ENCODE assay signal across 22 cellular contexts in the genomic region with DNA sequence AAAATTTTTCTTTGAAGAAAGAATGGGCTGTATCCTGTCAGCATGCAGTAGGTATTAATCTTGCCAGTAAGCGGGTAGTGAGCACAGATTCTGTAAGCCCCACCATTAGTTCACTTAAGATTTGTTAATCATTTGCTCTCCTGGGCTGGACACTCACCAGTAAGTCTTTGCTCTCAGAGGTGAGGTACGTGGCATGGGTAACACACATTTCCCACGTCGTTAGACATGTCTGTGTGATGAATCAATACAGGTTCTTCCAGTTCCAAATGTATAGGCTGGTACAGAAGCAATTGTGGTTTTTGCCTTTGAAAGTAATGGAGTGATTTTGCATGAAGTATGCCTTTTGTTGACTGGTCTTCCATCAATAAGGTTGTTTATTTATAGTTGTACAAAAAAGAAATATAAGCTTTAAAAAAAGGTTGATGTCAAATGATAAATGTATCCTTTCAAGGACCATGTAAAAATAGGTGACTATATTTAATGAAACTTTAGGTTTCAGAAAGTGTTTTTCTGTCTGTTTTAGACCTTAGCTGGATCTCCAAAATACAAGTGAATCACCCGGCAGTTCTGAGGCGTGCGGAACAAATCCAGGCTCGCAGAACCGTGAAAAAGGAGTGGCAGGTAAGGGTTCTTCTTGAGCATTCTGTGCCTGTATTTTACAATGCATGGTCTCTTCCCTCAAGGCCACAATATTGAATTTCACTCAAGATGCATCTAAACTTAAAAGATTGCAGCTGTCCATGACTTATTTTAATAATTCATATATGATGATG. TPM values are rescaled to one million over a fixed set of nuclear protein-coding genes. Genes with fewer than 3 reads are reported as not detected.
DNase-seq lines count a peak whose midpoint lies in the region; ATAC-seq and TF ChIP-seq lines count a peak whose summit lies in the region.
"Had no signal": no experiment of that assay in that cellular context is flagged by ENCODE, and none has a peak within 500 bp of the region (broad histone marks: within the 10 kb centered on the region; RNA-seq: fewer than 3 reads in every experiment).

No MANE protein-coding gene starts in this region.

- peak overlapping the region; percentile 96 for H3K27ac ChIP-seq in epithelial cell of prostate
- H3K27ac ChIP-seq in aorta (ENCODE audit: low read depth in 1 of 2, low read length in 2 of 2), result no peak overlapping the region
- H3K27ac ChIP-seq: KMS-11, transverse colon had no signal

- no peaks in the 10 kb centered on the region for H3K9me3 Mint-ChIP-seq in CD14-positive monocyte
- H3K9me3 Mint-ChIP-seq: activated naive CD4-positive, alpha-beta T cell treated with anti-CD3 and anti-CD28 coated beads for 36 hours; HFFc6; stimulated activated effector memory CD8-positive, alpha-beta T cell treated with anti-CD3 and anti-CD28 coated beads, Interleukin-12 subunit alpha, Interleukin-12 subunit beta, amount 100 ng/mL, for 72 hours had no signal

- H3K4me1 ChIP-seq in aorta (ENCODE audit: control insufficient read depth in 1 of 2, insufficient read depth in 2 of 2, low read length in 2 of 2), result no peaks in the 10 kb centered on the region
- H3K4me1 ChIP-seq: transverse colon had no signal

- H3K27me3 ChIP-seq in aorta (ENCODE audit: control insufficient read depth in 1 of 2, insufficient read depth in 2 of 2, low read length in 1 of 2), result no peaks in the 10 kb centered on the region
- H3K27me3 ChIP-seq: transverse colon had no signal

- H3K4me3 Mint-ChIP-seq in CD14-positive monocyte, result no peak overlapping the region
- H3K4me3 Mint-ChIP-seq: activated naive CD4-positive, alpha-beta T cell treated with anti-CD3 and anti-CD28 coated beads for 36 hours; B cell; HFFc6; stimulated activated effector memory CD8-positive, alpha-beta T cell treated with anti-CD3 and anti-CD28 coated beads, Interleukin-12 subunit alpha, Interleukin-12 subunit beta, amount 100 ng/mL, for 72 hours had no signal

- peaks cover 0 to 2% (median 0%) of the 10 kb centered on the region in 3 donors for H3K27me3 Mint-ChIP-seq in CD14-positive monocyte (ENCODE audit: low read depth in 3 of 3)
- H3K27me3 Mint-ChIP-seq: B cell had no signal

- intact Hi-C loops in CD14-positive monocyte (cut with micrococcal nuclease), result no loop called here
- intact Hi-C loops in aorta (cut with DNase I), result no loop called here

- H3K4me1 Mint-ChIP-seq in CD14-positive monocyte, result no peaks in the 10 kb centered on the region
- H3K4me1 Mint-ChIP-seq: stimulated activated effector memory CD8-positive, alpha-beta T cell treated with anti-CD3 and anti-CD28 coated beads, Interleukin-12 subunit alpha, Interleukin-12 subunit beta, amount 100 ng/mL, for 72 hours had no signal

- ATAC-seq in aorta (ENCODE audit: low FRiP score), result no peak
- ATAC-seq: activated CD4-positive, CD25-positive, alpha-beta regulatory T cell treated with anti-CD3 and anti-CD28 coated beads, Interleukin-2, amount 50 U/mL, for 24 hours; Right ventricle myocardium inferior; stimulated activated effector memory CD8-positive, alpha-beta T cell treated with anti-CD3 and anti-CD28 coated beads, Interleukin-12 subunit alpha, Interleukin-12 subunit beta, amount 100 ng/mL, for 72 hours had no signal

- TF ChIP-seq CTCF in CD14-positive monocyte (IDR thresholded peaks at IDR 0.05), result no peak

- no peaks in the 10 kb centered on the region for H3K9me3 ChIP-seq in aorta (ENCODE audit: control insufficient read depth, low read length)
- H3K9me3 ChIP-seq: transverse colon had no signal

- H3K36me3 Mint-ChIP-seq in CD14-positive monocyte, result peaks cover 38 to 50% of the 10 kb centered on the region in 2 donors

- 95 to 96% methylated on average over 9 of the region's 9 CpGs for WGBS in aorta, 2 donors

- no peak overlapping the region for H3K4me3 ChIP-seq in aorta (ENCODE audit: low read length in 2 of 2)
- H3K4me3 ChIP-seq: transverse colon had no signal

- H3K36me3 ChIP-seq in aorta (ENCODE audit: control insufficient read depth in 1 of 2, insufficient read depth in 2 of 2, low read length in 1 of 2), result peaks cover 3% of the 10 kb centered on the region in 2 donors

- H3K27ac Mint-ChIP-seq in CD14-positive monocyte, result no peak overlapping the region
- H3K27ac Mint-ChIP-seq: activated naive CD4-positive, alpha-beta T cell treated with anti-CD3 and anti-CD28 coated beads for 36 hours; B cell; HFFc6; stimulated activated effector memory CD8-positive, alpha-beta T cell treated with anti-CD3 and anti-CD28 coated beads, Interleukin-12 subunit alpha, Interleukin-12 subunit beta, amount 100 ng/mL, for 72 hours had no signal

- DNase-seq in DMS53 (lab: John Stamatoyannopoulos, UW) (peak; percentile 91), LoVo (ENCODE audit: low spot score) (peak; percentile 65), epithelial cell of prostate (ENCODE audit: low read depth, low spot score) (peak; percentile 99), mucosa of gallbladder (ENCODE audit: low spot score) (peak; percentile 32), CD14-positive monocyte (ENCODE audit: low spot score) (no peak), HuH-7 (ENCODE audit: low spot score) (no peak), aorta (no peak), NCI-H2029 (lab: John Stamatoyannopoulos, UW) (no peak)
- DNase-seq: activated naive CD4-positive, alpha-beta T cell treated with anti-CD3 and anti-CD28 coated beads for 36 hours; effector CD8-positive, alpha-beta T cell; EL; foreskin fibroblast; HFFc6; NCI-H1436 treated with DMSO at 0.1 percent for 48 hours; nucleus accumbens; T-helper 2 cell; transverse colon had no signal

RNA-seq across cellular contexts. Expression of a gene that starts 45.5 kb away (rescaled TPM):
- total RNA-seq in mucosa of gallbladder, result 34.4 TPM
- polyA plus RNA-seq in CD14-positive monocyte, result 10 to 100 TPM; 83.6 to 84.2 TPM
- total RNA-seq in aorta, result 10 to 100 TPM; 22.4 to 25.0 TPM
- 10 to 100 TPM; 15.5 to 57.2 TPM for polyA plus RNA-seq in aorta

Comparison
In these comparisons a context has a peak if more than half of its experiments do, and no peak if none do; other contexts are left out.
1. DNase-seq: peak in DMS53 (single experiment), LoVo (single experiment), epithelial cell of prostate (single experiment) and mucosa of gallbladder (single experiment); none in CD14-positive monocyte (single experiment), HuH-7 (single experiment), aorta (0 of 2) and NCI-H2029 (single experiment).